ENCODE assay signal across 23 cellular contexts in genomic region chr11:74265256-74265655, GRCh38. TPM values are rescaled to one million over a fixed set of nuclear protein-coding genes. Genes with fewer than 3 reads are reported as not detected.
DNase-seq lines count a peak whose midpoint lies in the region; ATAC-seq, FAIRE-seq and TF ChIP-seq lines count a peak whose summit lies in the region.
"Had no signal": no experiment of that assay in that cellular context is flagged by ENCODE, and none has a peak within 500 bp of the region (broad histone marks: within the 10 kb centered on the region; RNA-seq: fewer than 3 reads in every experiment).

No MANE protein-coding gene starts in this region.

- no peaks in the 10 kb centered on the region for H3K9me3 ChIP-seq in body of pancreas

- H3K27ac Mint-ChIP-seq in type B pancreatic cell = no peak overlapping the region
- H3K27ac Mint-ChIP-seq: CD4-positive, alpha-beta memory T cell had no signal

- TF ChIP-seq POLR2A in body of pancreas (IDR thresholded peaks at IDR 0.05) = no peak

- H3K4me1 Mint-ChIP-seq in type B pancreatic cell (ENCODE audit: unreplicated experiment) = no peaks in the 10 kb centered on the region

- no peaks in the 10 kb centered on the region for H3K27me3 ChIP-seq in body of pancreas
- H3K27me3 ChIP-seq: BLaER1 treated with 17β-estradiol and CSF1 and Interleukin-3, amounts not matched to agents 10 nM and 100 nM had no signal

- no peak overlapping the region for H3K4me3 ChIP-seq in body of pancreas
- H3K4me3 ChIP-seq: BLaER1 treated with 17β-estradiol and CSF1 and Interleukin-3, amounts not matched to agents 10 nM and 100 nM; K562 had no signal

- H3K4me3 Mint-ChIP-seq in type B pancreatic cell = no peak overlapping the region
- H3K4me3 Mint-ChIP-seq: CD4-positive, alpha-beta memory T cell had no signal

- no peak for TF ChIP-seq CTCF in type B pancreatic cell (conservative IDR thresholded peaks at IDR 0.05)
- TF ChIP-seq CTCF in body of pancreas (IDR thresholded peaks at IDR 0.05) = no peak

- H3K36me3 ChIP-seq in body of pancreas (replicated peaks in 1 of 2; ENCODE audit: insufficient read depth in 1 of 2, low read depth in 2 of 2) = no peaks in the 10 kb centered on the region
- H3K36me3 ChIP-seq: BLaER1 treated with 17β-estradiol and CSF1 and Interleukin-3, amounts not matched to agents 10 nM and 100 nM had no signal

- H3K4me1 ChIP-seq in body of pancreas = no peaks in the 10 kb centered on the region

- no peak overlapping the region for H3K27ac ChIP-seq in body of pancreas
- H3K27ac ChIP-seq: 22Rv1; BLaER1 treated with 17β-estradiol and CSF1 and Interleukin-3, amounts not matched to agents 10 nM and 100 nM had no signal

- H3K36me3 Mint-ChIP-seq in type B pancreatic cell = no peaks in the 10 kb centered on the region
- H3K36me3 Mint-ChIP-seq: CD4-positive, alpha-beta memory T cell had no signal

- peak; percentile 26 for DNase-seq in NCI-H82 (lab: John Stamatoyannopoulos, UW)
- DNase-seq in NCI-H82 treated with DMSO at 0.1 percent for 48 hours (lab: John Stamatoyannopoulos, UW; ENCODE audit: unreplicated experiment) = no peak
- DNase-seq in RCC 7860 (ENCODE audit: low spot score) = peak; percentile 25
- peak; percentile 75 for DNase-seq in kidney tubule cell (ENCODE audit: low spot score)
- DNase-seq in type B pancreatic cell (ENCODE audit: extremely low spot score, unreplicated experiment) = peak; percentile 42
- no peak for DNase-seq in body of pancreas
- DNase-seq in superior temporal gyrus (ENCODE audit: extremely low spot score) = no peak
- no peak for DNase-seq in cardiac septum (ENCODE audit: low spot score)
- DNase-seq: CD4-positive, alpha-beta memory T cell; DMS 273 treated with DMSO at 0.1 percent for 48 hours; NCI-H1105; NCI-H146; NCI-H2029; NCI-H2227 treated with DMSO at 0.1 percent for 48 hours; NCI-H510A treated with DMSO at 0.1 percent for 48 hours; NCI-H748 treated with DMSO at 0.1 percent for 48 hours; OCI-M1; Right ventricle myocardium superior had no signal

- peaks cover 24% of the 10 kb centered on the region for H3K27me3 Mint-ChIP-seq in type B pancreatic cell

- intact Hi-C loops in body of pancreas (cut with DNase I) = no loop called here
- intact Hi-C loops in cardiac septum (cut with DNase I) = no loop called here

- H3K9me3 Mint-ChIP-seq in type B pancreatic cell = no peaks in the 10 kb centered on the region
- H3K9me3 Mint-ChIP-seq: CD4-positive, alpha-beta memory T cell had no signal

- FAIRE-seq in RCC 7860 (lab: Jason Lieb, UNC) = no peak
- FAIRE-seq: GM19239, K562 had no signal

- ATAC-seq in body of pancreas = no peak
- ATAC-seq: K562 had no signal

- 92 to 100% methylated on average over 1 of the region's 1 CpG for WGBS in body of pancreas, 2 donors

RNA-seq across cellular contexts. Expression of gene P4HA3, which starts 46.2 kb away (rescaled TPM):
- total RNA-seq in type B pancreatic cell (ENCODE audit: low replicate concordance) (0.17 and 0.34 TPM in 2 replicates), body of pancreas (not detected), cardiac septum (0.54 TPM)
- total RNA-seq: Caco-2; CD4-positive, alpha-beta memory T cell; K562; Right ventricle myocardium superior had no signal

Comparison
In these comparisons a context has a peak if more than half of its experiments do, and no peak if none do; other contexts are left out.
1. DNase-seq: peak in NCI-H82 (single experiment), RCC 7860 (single experiment), kidney tubule cell (single experiment) and type B pancreatic cell (single experiment); none in NCI-H82 treated with DMSO at 0.1 percent for 48 hours (single experiment), body of pancreas (0 of 4), superior temporal gyrus (single experiment) and cardiac septum (single experiment).